8 cellular contexts compared by ENCODE assay signal in genomic region chr2:9752441-9753275, GRCh38.
A peak's percentile ranks its signal among the peaks of the same experiment; 100 is the strongest.
DNase-seq lines count a peak whose midpoint lies in the region; ATAC-seq, FAIRE-seq and TF ChIP-seq lines count a peak whose summit lies in the region.

No MANE protein-coding gene starts in this region.

- WGBS in testis, 2 donors = 80 to 91% methylated on average over 17 to 21 of the region's 21 CpGs

- intact Hi-C loops in testis (cut with DNase I; ENCODE audit: low total_unique reads) = no loop called here

- peak overlapping the region; percentile 94 for H3K27ac Mint-ChIP-seq in activated T-helper 17 cell treated with anti-CD3 and anti-CD28 coated beads, Interleukin-2, amount 50 U/mL, for 72 hours
- peak overlapping the region; percentile 16 to 77 for H3K27ac Mint-ChIP-seq in natural killer cell treated with Interleukin-12 subunit alpha and Interleukin-12 subunit beta and Interleukin-15 and Interleukin-18, amount 100 ng/mL, for 72 hours

- no peak overlapping the region for H3K27ac ChIP-seq in testis

- peaks cover 46% of the 10 kb centered on the region for H3K4me1 Mint-ChIP-seq in activated T-helper 17 cell treated with anti-CD3 and anti-CD28 coated beads, Interleukin-2, amount 50 U/mL, for 72 hours
- peaks cover 50 to 58% of the 10 kb centered on the region in 2 donors for H3K4me1 Mint-ChIP-seq in natural killer cell treated with Interleukin-12 subunit alpha and Interleukin-12 subunit beta and Interleukin-15 and Interleukin-18, amount 100 ng/mL, for 72 hours (ENCODE audit: low read depth in 2 of 2)

- no peak overlapping the region for H3K4me3 ChIP-seq in NT2/D1 (ENCODE audit: insufficient read length, low read depth)
- H3K4me3 ChIP-seq in testis = no peak overlapping the region

- H3K36me3 Mint-ChIP-seq in activated T-helper 17 cell treated with anti-CD3 and anti-CD28 coated beads, Interleukin-2, amount 50 U/mL, for 72 hours (ENCODE audit: low read depth) = peaks cover 5% of the 10 kb centered on the region
- H3K36me3 Mint-ChIP-seq in natural killer cell treated with Interleukin-12 subunit alpha and Interleukin-12 subunit beta and Interleukin-15 and Interleukin-18, amount 100 ng/mL, for 72 hours = no peaks in the 10 kb centered on the region

- H3K4me3 Mint-ChIP-seq in activated T-helper 17 cell treated with anti-CD3 and anti-CD28 coated beads, Interleukin-2, amount 50 U/mL, for 72 hours = peak overlapping the region; percentile 83
- H3K4me3 Mint-ChIP-seq in natural killer cell treated with Interleukin-12 subunit alpha and Interleukin-12 subunit beta and Interleukin-15 and Interleukin-18, amount 100 ng/mL, for 72 hours = peak overlapping the region; percentile 88

- no peaks in the 10 kb centered on the region for H3K36me3 ChIP-seq in NT2/D1 (ENCODE audit: insufficient read depth, insufficient read length, low read length)
- no peaks in the 10 kb centered on the region for H3K36me3 ChIP-seq in testis (ENCODE audit: low read depth, missing control alignments)

- DNase-seq in GM19239 (ENCODE audit: insufficient read length, low spot score) (no peak), NT2/D1 (ENCODE audit: low read depth, low spot score) (no peak), NCI-H128 (lab: John Stamatoyannopoulos, UW; ENCODE audit: unreplicated experiment) (no peak), MV-4-11 (lab: John Stamatoyannopoulos, UW) (no peak), testis (no peak), pons (ENCODE audit: low spot score) (no peak)
- no peak for DNase-seq in natural killer cell treated with Interleukin-12 subunit alpha and Interleukin-12 subunit beta and Interleukin-15 and Interleukin-18, amount 100 ng/mL, for 72 hours (ENCODE audit: low spot score)

- no peak for TF ChIP-seq POLR2A in testis (IDR thresholded peaks at IDR 0.05)

- H3K27me3 Mint-ChIP-seq in activated T-helper 17 cell treated with anti-CD3 and anti-CD28 coated beads, Interleukin-2, amount 50 U/mL, for 72 hours = no peaks in the 10 kb centered on the region
- peaks cover 0 to 15% of the 10 kb centered on the region in 2 donors for H3K27me3 Mint-ChIP-seq in natural killer cell treated with Interleukin-12 subunit alpha and Interleukin-12 subunit beta and Interleukin-15 and Interleukin-18, amount 100 ng/mL, for 72 hours

- peak; percentile 14 for FAIRE-seq in GM19239 (lab: Jason Lieb, UNC)

- ATAC-seq in activated T-helper 17 cell treated with anti-CD3 and anti-CD28 coated beads, Interleukin-2, amount 50 U/mL, for 72 hours (replicated peaks) = peak; percentile 78
- ATAC-seq in natural killer cell treated with Interleukin-12 subunit alpha and Interleukin-12 subunit beta and Interleukin-15 and Interleukin-18, amount 100 ng/mL, for 72 hours = peak; percentile 75 to 89

- TF ChIP-seq CTCF in testis (IDR thresholded peaks at IDR 0.05) = no peak

- H3K27me3 ChIP-seq in NT2/D1 (ENCODE audit: insufficient read depth, insufficient read length) = no peaks in the 10 kb centered on the region
- no peaks in the 10 kb centered on the region for H3K27me3 ChIP-seq in testis

- H3K9me3 Mint-ChIP-seq in activated T-helper 17 cell treated with anti-CD3 and anti-CD28 coated beads, Interleukin-2, amount 50 U/mL, for 72 hours = no peaks in the 10 kb centered on the region
- H3K9me3 Mint-ChIP-seq in natural killer cell treated with Interleukin-12 subunit alpha and Interleukin-12 subunit beta and Interleukin-15 and Interleukin-18, amount 100 ng/mL, for 72 hours = no peaks in the 10 kb centered on the region

- 0 out of 2 replicates have a peak, but pooled peaks cover 6% of the 10 kb centered on the region for H3K9me3 ChIP-seq in NT2/D1 (ENCODE audit: insufficient read depth, low read length)
- no peaks in the 10 kb centered on the region for H3K9me3 ChIP-seq in testis

- H3K9ac ChIP-seq in NT2/D1 (ENCODE audit: insufficient read length, low read depth) = peak overlapping the region; percentile 44

- H3K4me1 ChIP-seq in NT2/D1 (ENCODE audit: insufficient read depth, insufficient read length) (peaks cover 11% of the 10 kb centered on the region), testis (peaks cover 20% of the 10 kb centered on the region)
